32 cellular contexts compared by ENCODE assay signal in genomic region chr1:211182746-211183145, GRCh38. TPM values are rescaled to one million over a fixed set of nuclear protein-coding genes. Genes with fewer than 3 reads are reported as not detected.
"Had no signal": no experiment of that assay in that cellular context is flagged by ENCODE, and none has a peak within 500 bp of the region (broad histone marks: within the 10 kb centered on the region; RNA-seq: fewer than 3 reads in every experiment).

No MANE protein-coding gene starts in this region.

- ATAC-seq: activated naive CD8-positive, alpha-beta T cell treated with anti-CD3 and anti-CD28 coated beads, Interleukin-2, amount 50 U/mL, for 24 hours; activated T-cell treated with anti-CD3 and anti-CD28 coated beads, Interleukin-2, amount 50 U/mL, for 4 hours had no signal

- DNase-seq: activated B cell treated with CpG ODN at 0.5 μM for 24 hours; activated CD4-positive, alpha-beta memory T cell treated with anti-CD3 and anti-CD28 coated beads for 36 hours; activated CD4-positive, alpha-beta T cell treated with anti-CD3 and anti-CD28 coated beads for 4 hours; activated CD4-positive, alpha-beta T cell treated with anti-CD3 and anti-CD28 coated beads, Interleukin-2, amount 50 U/mL, for 1 hour; activated CD4-positive, CD25-positive, alpha-beta regulatory T cell treated with anti-CD3 and anti-CD28 coated beads, Interleukin-2, amount 50 U/mL, for 72 hours; activated CD8-positive, alpha-beta memory T cell treated with anti-CD3 and anti-CD28 coated beads, Interleukin-2, amount 50 U/mL, for 4 hours; activated effector memory CD4-positive, alpha-beta T cell treated with Interleukin-2 at 50 U/mL for 16 hours; activated naive CD4-positive, alpha-beta T cell treated with anti-CD3 and anti-CD28 coated beads, Interleukin-2, amount 10 ng/mL, durations not matched to agents 7 days and 5 days; activated naive CD8-positive, alpha-beta T cell treated with anti-CD3 and anti-CD28 coated beads, Interleukin-2, amount 50 U/mL, for 24 hours; activated T-cell treated with anti-CD3 and anti-CD28 coated beads for 4 hours; activated T-cell treated with anti-CD3 and anti-CD28 coated beads, Interleukin-2, amount 50 U/mL, for 4 hours; anterior cingulate cortex; caudate nucleus; cerebellar nuclear complex; MG63; NCI-H1048; NCI-H1105 treated with DMSO at 0.1 percent for 48 hours; NCI-H1436; NCI-H1694 treated with DMSO at 0.1 percent for 48 hours; NCI-H2029; NCI-H510A; NCI-H526; NCI-H748 treated with DMSO at 0.1 percent for 48 hours; Right ventricle myocardium superior; SW 1271; T-helper 1 cell; T-helper 2 cell; T-helper 9 cell had no signal

- H3K9me3 Mint-ChIP-seq: activated B cell treated with CpG ODN at 0.5 μM for 24 hours; activated CD4-positive, alpha-beta memory T cell treated with anti-CD3 and anti-CD28 coated beads for 36 hours; activated naive CD4-positive, alpha-beta T cell treated with anti-CD3 and anti-CD28 coated beads, Interleukin-2, amount 10 ng/mL, durations not matched to agents 7 days and 5 days; activated naive CD8-positive, alpha-beta T cell treated with anti-CD3 and anti-CD28 coated beads, Interleukin-2, amount 50 U/mL, for 24 hours; activated T-cell treated with anti-CD3 and anti-CD28 coated beads, Interleukin-2, amount 50 U/mL, for 4 hours; brain had no signal

- H3K27me3 ChIP-seq: MG63 had no signal

- H3K27me3 Mint-ChIP-seq: activated naive CD4-positive, alpha-beta T cell treated with anti-CD3 and anti-CD28 coated beads, Interleukin-2, amount 10 ng/mL, durations not matched to agents 7 days and 5 days; brain had no signal

- H3K4me3 ChIP-seq: MG63 had no signal

- H3K36me3 Mint-ChIP-seq: activated CD4-positive, alpha-beta memory T cell treated with anti-CD3 and anti-CD28 coated beads for 36 hours; activated naive CD4-positive, alpha-beta T cell treated with anti-CD3 and anti-CD28 coated beads, Interleukin-2, amount 10 ng/mL, durations not matched to agents 7 days and 5 days; activated naive CD8-positive, alpha-beta T cell; brain had no signal

- H3K36me3 ChIP-seq: MG63 had no signal

- H3K27ac ChIP-seq: VCaP had no signal

- H3K4me3 Mint-ChIP-seq: activated B cell treated with CpG ODN at 0.5 μM for 24 hours; activated CD4-positive, alpha-beta memory T cell treated with anti-CD3 and anti-CD28 coated beads for 36 hours; activated naive CD4-positive, alpha-beta T cell treated with anti-CD3 and anti-CD28 coated beads, Interleukin-2, amount 10 ng/mL, durations not matched to agents 7 days and 5 days; activated naive CD8-positive, alpha-beta T cell; activated naive CD8-positive, alpha-beta T cell treated with anti-CD3 and anti-CD28 coated beads, Interleukin-2, amount 50 U/mL, for 24 hours; activated T-cell treated with anti-CD3 and anti-CD28 coated beads, Interleukin-2, amount 50 U/mL, for 4 hours; brain had no signal

- H3K9me3 ChIP-seq: MG63 had no signal

- H3K4me1 Mint-ChIP-seq: activated B cell treated with CpG ODN at 0.5 μM for 24 hours; activated naive CD4-positive, alpha-beta T cell treated with anti-CD3 and anti-CD28 coated beads, Interleukin-2, amount 10 ng/mL, durations not matched to agents 7 days and 5 days; activated naive CD8-positive, alpha-beta T cell treated with anti-CD3 and anti-CD28 coated beads, Interleukin-2, amount 50 U/mL, for 24 hours; brain had no signal

- H3K27ac Mint-ChIP-seq: activated B cell treated with CpG ODN at 0.5 μM for 24 hours; activated CD4-positive, alpha-beta memory T cell treated with anti-CD3 and anti-CD28 coated beads for 36 hours; activated naive CD4-positive, alpha-beta T cell treated with anti-CD3 and anti-CD28 coated beads, Interleukin-2, amount 10 ng/mL, durations not matched to agents 7 days and 5 days; activated naive CD8-positive, alpha-beta T cell; activated naive CD8-positive, alpha-beta T cell treated with anti-CD3 and anti-CD28 coated beads, Interleukin-2, amount 50 U/mL, for 24 hours; brain had no signal

RNA-seq across cellular contexts. Expression of gene KCNH1, which starts 48.8 kb away (rescaled TPM):
- total RNA-seq: activated B cell treated with CpG ODN at 0.5 μM for 24 hours; activated CD4-positive, alpha-beta memory T cell treated with anti-CD3 and anti-CD28 coated beads for 36 hours; activated T-cell treated with anti-CD3 and anti-CD28 coated beads, Interleukin-2, amount 50 U/mL, for 4 hours; OCI-LY7; Right ventricle myocardium superior had no signal
